In genomic region chr7:141792526-141792925, GRCh38 we compare ENCODE assay signal across 22 cellular contexts. TPM values are rescaled to one million over a fixed set of nuclear protein-coding genes. Genes with fewer than 3 reads are reported as not detected.
"Had no signal": no experiment of that assay in that cellular context is flagged by ENCODE, and none has a peak within 500 bp of the region (broad histone marks: within the 10 kb centered on the region; RNA-seq: fewer than 3 reads in every experiment).

No MANE protein-coding gene starts in this region.

- H3K4me3 Mint-ChIP-seq: activated CD4-positive, alpha-beta T cell treated with anti-CD3 and anti-CD28 coated beads for 36 hours; activated CD8-positive, alpha-beta T cell treated with anti-CD3 and anti-CD28 coated beads, Interleukin-2, amount 10 ng/mL, durations not matched to agents 7 days and 5 days; activated naive CD8-positive, alpha-beta T cell treated with anti-CD3 and anti-CD28 coated beads, Interleukin-2, amount 10 ng/mL, durations not matched to agents 7 days and 5 days; T-helper 1 cell treated with Interleukin-12 subunit alpha and Interleukin-12 subunit beta and Interleukin-4 antibody, amounts not matched to agents 30 μg/mL and 1 μg/mL, for 36 hours had no signal

- H3K27me3 Mint-ChIP-seq: activated CD4-positive, alpha-beta T cell treated with anti-CD3 and anti-CD28 coated beads for 36 hours; activated naive CD8-positive, alpha-beta T cell treated with anti-CD3 and anti-CD28 coated beads, Interleukin-2, amount 10 ng/mL, durations not matched to agents 7 days and 5 days had no signal

- H3K27ac Mint-ChIP-seq: activated CD4-positive, alpha-beta T cell treated with anti-CD3 and anti-CD28 coated beads for 36 hours; activated CD8-positive, alpha-beta T cell treated with anti-CD3 and anti-CD28 coated beads, Interleukin-2, amount 10 ng/mL, durations not matched to agents 7 days and 5 days; activated naive CD8-positive, alpha-beta T cell treated with anti-CD3 and anti-CD28 coated beads, Interleukin-2, amount 10 ng/mL, durations not matched to agents 7 days and 5 days; T-helper 1 cell treated with Interleukin-12 subunit alpha and Interleukin-12 subunit beta and Interleukin-4 antibody, amounts not matched to agents 30 μg/mL and 1 μg/mL, for 36 hours had no signal

- H3K27ac ChIP-seq: adrenal gland, SJSA1, VCaP had no signal

- H3K9me3 ChIP-seq: adrenal gland, SJSA1 had no signal

- DNase-seq: activated CD4-positive, alpha-beta T cell treated with anti-CD3 and anti-CD28 coated beads for 36 hours; activated CD4-positive, CD25-positive, alpha-beta regulatory T cell; activated CD8-positive, alpha-beta memory T cell treated with anti-CD3 and anti-CD28 coated beads, Interleukin-2, amount 50 U/mL, for 48 hours; activated CD8-positive, alpha-beta T cell treated with anti-CD3 and anti-CD28 coated beads, Interleukin-2, amount 10 ng/mL, durations not matched to agents 7 days and 5 days; activated naive CD4-positive, alpha-beta T cell treated with anti-CD3 and anti-CD28 coated beads, Interleukin-2, amount 50 U/mL, for 16 hours; activated naive CD8-positive, alpha-beta T cell treated with anti-CD3 and anti-CD28 coated beads, Interleukin-2, amount 10 ng/mL, durations not matched to agents 7 days and 5 days; activated T-cell treated with anti-CD3 and anti-CD28 coated beads, Interleukin-2, amount 50 U/mL, for 1 hour; adrenal gland; anterior cingulate cortex; caudate nucleus; Karpas-422; MM.1S; NCI-H1105; NCI-H1436; NCI-H1694 treated with DMSO at 0.1 percent for 48 hours; NCI-H510A treated with DMSO at 0.1 percent for 48 hours; NCI-H69; SHP77 had no signal

- H3K4me3 ChIP-seq: adrenal gland, SJSA1 had no signal

- H3K27me3 ChIP-seq: adrenal gland, SJSA1 had no signal

- H3K4me1 Mint-ChIP-seq: activated CD4-positive, alpha-beta T cell treated with anti-CD3 and anti-CD28 coated beads for 36 hours; activated naive CD8-positive, alpha-beta T cell treated with anti-CD3 and anti-CD28 coated beads, Interleukin-2, amount 10 ng/mL, durations not matched to agents 7 days and 5 days had no signal

- ATAC-seq: activated CD4-positive, alpha-beta T cell treated with anti-CD3 and anti-CD28 coated beads for 36 hours; activated CD8-positive, alpha-beta T cell treated with anti-CD3 and anti-CD28 coated beads, Interleukin-2, amount 10 ng/mL, durations not matched to agents 7 days and 5 days had no signal

- H3K4me1 ChIP-seq: adrenal gland, SJSA1 had no signal

- H3K9me3 Mint-ChIP-seq: activated naive CD8-positive, alpha-beta T cell treated with anti-CD3 and anti-CD28 coated beads, Interleukin-2, amount 10 ng/mL, durations not matched to agents 7 days and 5 days; T-helper 1 cell treated with Interleukin-12 subunit alpha and Interleukin-12 subunit beta and Interleukin-4 antibody, amounts not matched to agents 30 μg/mL and 1 μg/mL, for 36 hours had no signal

- H3K36me3 ChIP-seq: adrenal gland, SJSA1 had no signal

RNA-seq across cellular contexts. Expression of gene TAS2R5, which starts 2.5 kb away (rescaled TPM):
- total RNA-seq: SJSA1 had no signal

RNA-seq across cellular contexts. Expression of gene TAS2R3, which starts 28.6 kb away (rescaled TPM):
- polyA plus RNA-seq: adrenal gland had no signal

RNA-seq across cellular contexts. Expression of gene PRSS37, which starts 48.8 kb away (rescaled TPM):
- total RNA-seq: activated CD4-positive, alpha-beta T cell treated with anti-CD3 and anti-CD28 coated beads for 36 hours; activated CD8-positive, alpha-beta T cell treated with anti-CD3 and anti-CD28 coated beads, Interleukin-2, amount 10 ng/mL, durations not matched to agents 7 days and 5 days; activated naive CD8-positive, alpha-beta T cell treated with anti-CD3 and anti-CD28 coated beads, Interleukin-2, amount 10 ng/mL, durations not matched to agents 7 days and 5 days; adrenal gland; cerebellum; SJSA1 had no signal
- polyA plus RNA-seq: adrenal gland had no signal
